Comparison of ENCODE assay signal across 11 cellular contexts in genomic region chr1:33228935-33229487, GRCh38. TPM values are rescaled to one million over a fixed set of nuclear protein-coding genes. Genes with fewer than 3 reads are reported as not detected.
DNase-seq lines count a peak whose midpoint lies in the region; ATAC-seq and TF ChIP-seq lines count a peak whose summit lies in the region.
"Had no signal": no experiment of that assay in that cellular context is flagged by ENCODE, and none has a peak within 500 bp of the region (broad histone marks: within the 10 kb centered on the region; RNA-seq: fewer than 3 reads in every experiment).

No MANE protein-coding gene starts in this region.

- H3K27ac ChIP-seq in body of pancreas (no peak overlapping the region), hepatocyte (no peak overlapping the region), testis (no peak overlapping the region)

- ATAC-seq in body of pancreas (no peak), HG03565 (IDR thresholded peaks at IDR 0.05; ENCODE audit: unreplicated experiment) (no peak), GM18519 (IDR thresholded peaks at IDR 0.05; ENCODE audit: low FRiP score, unreplicated experiment) (no peak)

- H3K9me3 ChIP-seq in body of pancreas: no peaks in the 10 kb centered on the region
- no peaks in the 10 kb centered on the region for H3K9me3 ChIP-seq in hepatocyte (ENCODE audit: low read depth)
- no peaks in the 10 kb centered on the region for H3K9me3 ChIP-seq in testis

- no peak overlapping the region for H3K4me3 ChIP-seq in body of pancreas
- no peak overlapping the region for H3K4me3 ChIP-seq in hepatocyte
- H3K4me3 ChIP-seq in testis: no peak overlapping the region

- TF ChIP-seq CTCF in body of pancreas (IDR thresholded peaks at IDR 0.05): no peak
- TF ChIP-seq CTCF in hepatocyte (IDR thresholded peaks at IDR 0.05; ENCODE audit: poor library complexity): no peak
- TF ChIP-seq CTCF in testis (IDR thresholded peaks at IDR 0.05): no peak

- H3K9me2 ChIP-seq in hepatocyte (replicated peaks; ENCODE audit: insufficient read depth): no peaks in the 10 kb centered on the region

- intact Hi-C loops in body of pancreas (cut with DNase I) (no loop called here), testis (cut with DNase I; ENCODE audit: low total_unique reads) (no loop called here)

- peak overlapping the region; percentile 27 for H3K4me2 ChIP-seq in hepatocyte

- H3K79me2 ChIP-seq in hepatocyte: no peaks in the 10 kb centered on the region

- H3K27me3 ChIP-seq in body of pancreas (no peaks in the 10 kb centered on the region), hepatocyte (no peaks in the 10 kb centered on the region), testis (no peaks in the 10 kb centered on the region)

- no peak overlapping the region for H2AFZ ChIP-seq in hepatocyte

- H4K20me1 ChIP-seq in hepatocyte (ENCODE audit: insufficient read depth, poor library complexity, severe bottlenecking): no peaks in the 10 kb centered on the region

- 39 to 45% methylated on average over 5 of the region's 5 CpGs for WGBS in body of pancreas, 2 donors
- WGBS in hepatocyte (ENCODE audit: low lambda C conversion rate, missing lambda C conversion rate): 50% methylated on average over 5 of the region's 5 CpGs
- 47 to 55% methylated on average over 5 of the region's 5 CpGs for WGBS in testis, 2 donors

- TF ChIP-seq POLR2A in body of pancreas (IDR thresholded peaks at IDR 0.05) (no peak), testis (IDR thresholded peaks at IDR 0.05) (no peak)

- no peaks in the 10 kb centered on the region for H3K4me1 ChIP-seq in body of pancreas
- no peaks in the 10 kb centered on the region for H3K4me1 ChIP-seq in hepatocyte (ENCODE audit: insufficient read depth)
- H3K4me1 ChIP-seq in testis: no peaks in the 10 kb centered on the region

- DNase-seq in LHCN-M2 (ENCODE audit: low read depth) (peak; percentile 81), body of pancreas (peak in 3 of 4 donors; percentile 24 to 42 (median 26)), hepatocyte (ENCODE audit: low spot score) (peak; percentile 77), testis (peak; percentile 53), NCI-H2107 treated with DMSO at 0.1 percent for 48 hours (lab: John Stamatoyannopoulos, UW; ENCODE audit: unreplicated experiment) (no peak)
- DNase-seq: activated CD4-positive, alpha-beta T cell treated with anti-CD3 and anti-CD28 coated beads, Interleukin-2, amount 10 ng/mL, durations not matched to agents 24 days and 14 days; GOT3; kidney; stimulated activated CD4-positive, alpha-beta T cell treated with anti-CD3 and anti-CD28 coated beads, Interleukin-4, amount 100 ng/mL, for 24 hours had no signal

- no peaks in the 10 kb centered on the region for H3K36me3 ChIP-seq in body of pancreas (replicated peaks in 1 of 2; ENCODE audit: insufficient read depth in 1 of 2, low read depth in 2 of 2)
- no peaks in the 10 kb centered on the region for H3K36me3 ChIP-seq in hepatocyte (replicated peaks; ENCODE audit: insufficient read depth, low read depth)
- H3K36me3 ChIP-seq in testis (ENCODE audit: low read depth, missing control alignments): no peaks in the 10 kb centered on the region

RNA-seq across cellular contexts. Expression of gene ZNF362, which starts 27.3 kb away (rescaled TPM):
- total RNA-seq in LHCN-M2 (2014; rRNA removed) (15.7 and 18.6 TPM in 2 replicates), body of pancreas (10 to 100 TPM in 1 of 2 donors, 1 to 10 TPM in 1; 7.9 to 17.9 TPM), hepatocyte (22.5 and 29.1 TPM in 2 replicates), testis (10 to 100 TPM; 26.6 to 28.6 TPM)
- polyA plus RNA-seq in LHCN-M2 (2012): 15.7 TPM
- polyA plus RNA-seq in hepatocyte (54.3 and 55.0 TPM in 2 replicates), testis (ENCODE audit: insufficient read depth, low read depth, low replicate concordance) (16.3 TPM)

RNA-seq across cellular contexts. Expression of gene TRIM62, which starts 47.2 kb away (rescaled TPM):
- total RNA-seq in LHCN-M2 (2014; rRNA removed): 11.5 and 11.9 TPM in 2 replicates
- 5.7 TPM for polyA plus RNA-seq in LHCN-M2 (2012)
- total RNA-seq in body of pancreas: 1 to 10 TPM; 4.7 to 7.3 TPM
- total RNA-seq in hepatocyte: 2.1 and 2.5 TPM in 2 replicates
- polyA plus RNA-seq in hepatocyte: 1.3 and 4.2 TPM in 2 replicates
- total RNA-seq in testis: 1 to 10 TPM; 6.2 to 8.8 TPM
- polyA plus RNA-seq in testis (ENCODE audit: insufficient read depth, low read depth, low replicate concordance): 6.0 TPM
